Comparison of ENCODE assay signal across 12 cellular contexts in the genomic region with DNA sequence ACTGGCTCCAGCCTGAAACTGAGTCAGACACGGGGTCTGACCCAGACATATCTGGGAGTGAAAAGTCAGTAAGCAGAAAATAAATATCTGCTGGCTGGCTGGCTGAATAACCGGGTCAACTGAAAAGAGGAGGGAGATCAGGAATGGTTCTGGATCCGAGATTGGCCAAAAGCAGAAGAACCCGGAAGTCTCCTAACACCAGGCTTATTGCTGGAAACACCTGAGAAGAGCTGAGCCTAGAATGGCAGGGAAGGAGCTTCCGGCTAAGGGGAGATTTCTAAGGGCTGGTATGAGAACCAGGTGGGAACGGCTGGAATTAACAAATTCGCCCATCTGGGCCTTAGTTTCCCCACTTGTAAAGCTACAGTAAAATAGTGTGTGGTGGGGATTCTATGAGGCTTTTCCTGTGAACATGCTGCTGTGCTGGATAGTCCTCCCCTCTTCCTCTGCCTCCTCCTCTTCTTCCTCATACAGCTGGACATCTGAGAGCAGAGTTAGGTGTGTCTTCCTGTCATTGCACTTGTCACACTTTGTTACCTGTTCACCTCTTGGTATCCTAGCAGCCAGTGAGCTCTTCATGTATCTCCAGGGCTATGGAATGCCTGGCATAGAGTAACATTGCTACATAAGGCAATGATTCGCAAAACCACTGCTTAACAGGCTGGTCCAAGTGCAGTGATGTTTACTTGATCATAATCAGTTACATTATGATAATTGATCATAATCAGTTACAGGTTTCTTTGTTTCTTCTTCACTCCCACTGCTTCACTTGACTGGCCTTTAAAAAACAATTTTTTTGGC. TPM values are rescaled to one million over a fixed set of nuclear protein-coding genes. Genes with fewer than 3 reads are reported as not detected.
DNase-seq lines count a peak whose midpoint lies in the region; ATAC-seq, FAIRE-seq and TF ChIP-seq lines count a peak whose summit lies in the region.
"Had no signal": no experiment of that assay in that cellular context is flagged by ENCODE, and none has a peak within 500 bp of the region (broad histone marks: within the 10 kb centered on the region; RNA-seq: fewer than 3 reads in every experiment).

No MANE protein-coding gene starts in this region.

- TF ChIP-seq CTCF in breast epithelium (IDR thresholded peaks at IDR 0.05) (no peak), MCF 10A (IDR thresholded peaks at IDR 0.05; ENCODE audit: unreplicated experiment) (no peak), PC-9 (conservative IDR thresholded peaks at IDR 0.05) (no peak), fibroblast of villous mesenchyme (IDR thresholded peaks at IDR 0.05; ENCODE audit: insufficient read depth, low read depth, low read length) (no peak)

- WGBS in small intestine, 3 donors: 29 to 41% (median 39%) methylated on average over 7 to 8 of the region's 8 CpGs

- no peak for DNase-seq in breast epithelium (ENCODE audit: low spot score in 2 of 2)
- no peak for DNase-seq in MCF 10A (ENCODE audit: unreplicated experiment)
- peak in 1 of 2 experiments; percentile 84 for DNase-seq in PC-9
- no peak for DNase-seq in fibroblast of villous mesenchyme (ENCODE audit: low read depth)
- no peak for DNase-seq in OCI-M2 (lab: John Stamatoyannopoulos, UW; ENCODE audit: unreplicated experiment)
- no peak for DNase-seq in small intestine
- DNase-seq: anterior cingulate cortex; lower lobe of right lung; stimulated activated CD8-positive, alpha-beta memory T cell treated with anti-CD3 and anti-CD28 coated beads, Interleukin-4, amount 100 ng/mL, for 48 hours had no signal

- H3K27me3 Mint-ChIP-seq in MCF 10A (ENCODE audit: insufficient read depth, unreplicated experiment): no peaks in the 10 kb centered on the region
- H3K27me3 Mint-ChIP-seq in stimulated activated memory B cell treated with anti-CD40 and anti-IgM and Interleukin-4, amounts not matched to agents 10 μg/mL and 1 μg/mL and 100 μg/mL, for 72 hours: peaks cover 32% of the 10 kb centered on the region

- no peak for TF ChIP-seq POLR2A in breast epithelium (IDR thresholded peaks at IDR 0.05)

- no peaks in the 10 kb centered on the region for H3K9me2 ChIP-seq in PC-9 (ENCODE audit: insufficient read depth)

- peaks cover 20% of the 10 kb centered on the region for H3K4me1 Mint-ChIP-seq in MCF 10A (ENCODE audit: insufficient read depth, unreplicated experiment)
- H3K4me1 Mint-ChIP-seq in stimulated activated memory B cell treated with anti-CD40 and anti-IgM and Interleukin-4, amounts not matched to agents 10 μg/mL and 1 μg/mL and 100 μg/mL, for 72 hours: peaks cover 72% of the 10 kb centered on the region

- BruUV-seq in MCF 10A (replicated peaks; lab: Mats Ljungman, UMichigan) (no TSS peak), PC-9 (replicated peaks; lab: Mats Ljungman, UMichigan) (no TSS peak)

- H3K27ac Mint-ChIP-seq in MCF 10A (ENCODE audit: low read depth, unreplicated experiment): no peak overlapping the region
- H3K27ac Mint-ChIP-seq in stimulated activated memory B cell treated with anti-CD40 and anti-IgM and Interleukin-4, amounts not matched to agents 10 μg/mL and 1 μg/mL and 100 μg/mL, for 72 hours: peak overlapping the region; percentile 47

- no peak overlapping the region for H3K27ac ChIP-seq in breast epithelium
- no peak overlapping the region for H3K27ac ChIP-seq in PC-9
- no peak overlapping the region for H3K27ac ChIP-seq in small intestine (ENCODE audit: low read depth in 1 of 2, low read length in 1 of 2)
- H3K27ac ChIP-seq: lower lobe of right lung had no signal

- peaks cover 31% of the 10 kb centered on the region for H3K36me3 Mint-ChIP-seq in MCF 10A (ENCODE audit: insufficient read depth, unreplicated experiment)
- peaks cover 18% of the 10 kb centered on the region for H3K36me3 Mint-ChIP-seq in stimulated activated memory B cell treated with anti-CD40 and anti-IgM and Interleukin-4, amounts not matched to agents 10 μg/mL and 1 μg/mL and 100 μg/mL, for 72 hours

- 0 out of 2 replicates have a peak, but pooled peaks cover 4% of the 10 kb centered on the region for H4K20me1 ChIP-seq in PC-9 (ENCODE audit: insufficient read depth)

- H3K4me3 Mint-ChIP-seq in MCF 10A (ENCODE audit: unreplicated experiment): no peak overlapping the region
- H3K4me3 Mint-ChIP-seq in stimulated activated memory B cell treated with anti-CD40 and anti-IgM and Interleukin-4, amounts not matched to agents 10 μg/mL and 1 μg/mL and 100 μg/mL, for 72 hours: peak overlapping the region; percentile 22

- H3K27me3 ChIP-seq in breast epithelium: peaks cover 2 to 43% of the 10 kb centered on the region in 2 donors
- no peaks in the 10 kb centered on the region for H3K27me3 ChIP-seq in PC-9 (ENCODE audit: insufficient read depth, low read depth)
- H3K27me3 ChIP-seq in small intestine (ENCODE audit: control insufficient read depth in 2 of 2, insufficient read depth in 2 of 2, low read length in 2 of 2): peaks cover 4 to 31% of the 10 kb centered on the region in 2 donors

- peaks cover 38% of the 10 kb centered on the region for H3K79me2 ChIP-seq in PC-9 (ENCODE audit: low read depth)

- H3K4me3 ChIP-seq in breast epithelium (peak overlapping the region in 2 of 3 donors; percentile 35 to 45), PC-9 (no peak overlapping the region), fibroblast of villous mesenchyme (ENCODE audit: low read depth, low read length) (peak overlapping the region; percentile 12), small intestine (ENCODE audit: low read depth in 1 of 2, low read length in 2 of 2) (no peak overlapping the region)
- H3K4me3 ChIP-seq: lower lobe of right lung had no signal

- CTCF ChIA-PET in MCF 10A (lab: Yijun Ruan, JAX): interaction anchor here (0.6 to 10.2 kb wide), 7 partner anchors 13 to 260 kb away, joined by 3 to 152 read pairs (median 3); no protein-coding TSS in a partner anchor
- CTCF ChIA-PET in PC-9 (lab: Charles Lee): interaction anchor here (0.5 to 1.3 kb wide), 3 partner anchors 13 to 915 kb away, joined by 3 to 6 read pairs (median 4); no protein-coding TSS in a partner anchor

- peaks cover 26% of the 10 kb centered on the region; the same call in 1 of the 2 replicates for H3F3A ChIP-seq in PC-9 (ENCODE audit: insufficient read depth, low read depth)

- no peak for FAIRE-seq in small intestine (lab: Jason Lieb, UNC)

- no peaks in the 10 kb centered on the region for H3K36me3 ChIP-seq in breast epithelium
- H3K36me3 ChIP-seq in PC-9 (ENCODE audit: low read depth): peaks cover 16% of the 10 kb centered on the region
- no peaks in the 10 kb centered on the region for H3K36me3 ChIP-seq in small intestine (ENCODE audit: control insufficient read depth in 2 of 2, insufficient read depth in 2 of 2, low read length in 2 of 2)

- H3K9me3 ChIP-seq in breast epithelium: no peaks in the 10 kb centered on the region
- H3K9me3 ChIP-seq in PC-9 (ENCODE audit: insufficient read depth, low read depth): no peaks in the 10 kb centered on the region
- no peaks in the 10 kb centered on the region for H3K9me3 ChIP-seq in small intestine (ENCODE audit: control insufficient read depth, low read depth)
- H3K9me3 ChIP-seq: lower lobe of right lung had no signal

- H3K4me2 ChIP-seq in PC-9: peak overlapping the region; percentile 97; the same call in 1 of the 2 replicates

- no peaks in the 10 kb centered on the region for H3K9me3 Mint-ChIP-seq in MCF 10A (ENCODE audit: unreplicated experiment)
- no peaks in the 10 kb centered on the region for H3K9me3 Mint-ChIP-seq in stimulated activated memory B cell treated with anti-CD40 and anti-IgM and Interleukin-4, amounts not matched to agents 10 μg/mL and 1 μg/mL and 100 μg/mL, for 72 hours

- intact Hi-C loops in breast epithelium (cut with DNase I; ENCODE audit: low total_unique reads) (no loop called here), MCF 10A (cut with micrococcal nuclease) (no loop called here), PC-9 (cut with micrococcal nuclease; ENCODE audit: unreplicated experiment) (no loop called here)

- POLR2A ChIA-PET in MCF 10A (lab: Yijun Ruan, JAX): interaction anchor here (0.6 to 1.2 kb wide), 3 partner anchors 52 to 150 kb away, joined by 3 read pairs; no protein-coding TSS in a partner anchor
- POLR2A ChIA-PET in PC-9 (lab: Charles Lee; ENCODE audit: unreplicated experiment): interaction anchor here (0.5 kb wide), 1 partner anchor 591 kb away, joined by 3 read pairs; no protein-coding TSS in a partner anchor

- H2AFZ ChIP-seq in PC-9: no peak overlapping the region

- H3K4me1 ChIP-seq in breast epithelium (peaks cover 0 to 4% of the 10 kb centered on the region in 2 donors), PC-9 (replicated peaks; ENCODE audit: insufficient read depth) (peaks cover 30% of the 10 kb centered on the region), small intestine (ENCODE audit: control insufficient read depth in 2 of 2, insufficient read depth in 1 of 2, low read depth in 1 of 2, low read length in 1 of 2) (no peaks in the 10 kb centered on the region)

- ATAC-seq in stimulated activated memory B cell treated with anti-CD40 and anti-IgM and Interleukin-4, amounts not matched to agents 10 μg/mL and 1 μg/mL and 100 μg/mL, for 72 hours: no peak
- ATAC-seq in GM21528 (IDR thresholded peaks at IDR 0.05; ENCODE audit: low FRiP score, unreplicated experiment): no peak
- ATAC-seq: lower lobe of right lung had no signal

RNA-seq across cellular contexts. Expression of a gene that starts 2.0 kb away (rescaled TPM):
- total RNA-seq in breast epithelium: 10 to 100 TPM; 37.9 to 63.3 (median 46.7) TPM
- total RNA-seq in MCF 10A (2022): 375 and 421 TPM in 2 replicates
- total RNA-seq in PC-9 (2021): 220 and 227 TPM in 2 replicates
- total RNA-seq in fibroblast of villous mesenchyme: 199 and 316 TPM in 2 replicates
- 100 to 1,000 TPM in 1 of 3 donors, 10 to 100 TPM in 2; 22.8 to 150 (median 35.1) TPM for polyA plus RNA-seq in small intestine

RNA-seq across cellular contexts. Expression of a gene that starts 10.9 kb away (rescaled TPM):
- total RNA-seq in breast epithelium: under 1 TPM in 1 of 3 donors, not detected in 2; 0.33 TPM
- 2.2 and 2.8 TPM in 2 replicates for total RNA-seq in MCF 10A (2022)
- total RNA-seq in PC-9 (2021): 20.3 and 20.6 TPM in 2 replicates
- 1.3 and 1.6 TPM in 2 replicates for total RNA-seq in fibroblast of villous mesenchyme
- under 1 TPM in 1 of 3 donors, not detected in 2; 0.10 TPM for polyA plus RNA-seq in small intestine
- total RNA-seq: lower lobe of right lung, skeletal muscle tissue had no signal

RNA-seq across cellular contexts. Expression of a gene that starts 23.5 kb away (rescaled TPM):
- total RNA-seq in breast epithelium (1 to 10 TPM in 2 of 3 donors, under 1 TPM in 1; 0.98 to 3.2 (median 1.6) TPM), MCF 10A (2022) (2.5 and 2.8 TPM in 2 replicates), PC-9 (2021) (1.3 and 2.2 TPM in 2 replicates), fibroblast of villous mesenchyme (0.32 and 1.3 TPM in 2 replicates)
- polyA plus RNA-seq in small intestine: 1 to 10 TPM; 1.1 to 3.5 (median 3.2) TPM

Comparison
In these comparisons a context has a peak if more than half of its experiments do, and no peak if none do; other contexts are left out.
1. H3K4me3 ChIP-seq: peak in breast epithelium (2 of 3) and fibroblast of villous mesenchyme (single experiment); none in PC-9 (single experiment) and small intestine (0 of 2).